In genomic region chr17:31319253-31319661, GRCh38 we compare ENCODE assay signal across 8 cellular contexts. TPM values are rescaled to one million over a fixed set of nuclear protein-coding genes. Genes with fewer than 3 reads are reported as not detected.
DNase-seq lines count a peak whose midpoint lies in the region; ATAC-seq, FAIRE-seq and TF ChIP-seq lines count a peak whose summit lies in the region.

No MANE protein-coding gene starts in this region.

- no peak for TF ChIP-seq POLR2A in upper lobe of left lung (IDR thresholded peaks at IDR 0.05)

- H3K27me3 ChIP-seq in left ventricle myocardium inferior (ENCODE audit: low read depth): no peaks in the 10 kb centered on the region
- no peaks in the 10 kb centered on the region for H3K27me3 ChIP-seq in OCI-LY3 (ENCODE audit: low read depth, low read length)
- no peaks in the 10 kb centered on the region for H3K27me3 ChIP-seq in endocrine pancreas (ENCODE audit: control insufficient read depth, insufficient read depth, low read length)
- no peaks in the 10 kb centered on the region for H3K27me3 ChIP-seq in upper lobe of left lung
- H3K27me3 ChIP-seq in small intestine (ENCODE audit: control insufficient read depth in 2 of 2, insufficient read depth in 2 of 2, low read length in 2 of 2): no peaks in the 10 kb centered on the region

- no peak for FAIRE-seq in small intestine (lab: Jason Lieb, UNC)

- WGBS in upper lobe of left lung, 2 donors: 62 to 69% methylated on average over 2 of the region's 2 CpGs
- WGBS in small intestine, 3 donors: 70 to 84% (median 77%) methylated on average over 2 of the region's 2 CpGs

- peak overlapping the region; percentile 85 for H3K4me2 ChIP-seq in OCI-LY3 (ENCODE audit: low read length)

- DNase-seq in left ventricle myocardium inferior (no peak), Right ventricle myocardium inferior (ENCODE audit: missing footprints) (no peak), upper lobe of left lung (no peak), small intestine (no peak), middle frontal gyrus (ENCODE audit: extremely low spot score, low spot score) (no peak), globus pallidus (ENCODE audit: low spot score) (no peak)

- no peak overlapping the region for H3K4me3 ChIP-seq in left ventricle myocardium inferior
- H3K4me3 ChIP-seq in OCI-LY3 (ENCODE audit: low read length): peak overlapping the region; percentile 78
- H3K4me3 ChIP-seq in endocrine pancreas (ENCODE audit: control insufficient read depth, insufficient read depth, low read length): peak overlapping the region; percentile 3
- peak overlapping the region in 2 of 4 donors; percentile 25 to 38 for H3K4me3 ChIP-seq in upper lobe of left lung
- peak overlapping the region in 1 of 2 donors; percentile 15 for H3K4me3 ChIP-seq in small intestine (ENCODE audit: low read depth in 1 of 2, low read length in 2 of 2)

- no peak overlapping the region for H2AFZ ChIP-seq in OCI-LY3 (ENCODE audit: low read depth, low read length)

- H3K36me3 ChIP-seq in left ventricle myocardium inferior (no peaks in the 10 kb centered on the region), OCI-LY3 (replicated peaks; ENCODE audit: low read depth, low read length) (peaks cover 12% of the 10 kb centered on the region), endocrine pancreas (ENCODE audit: control insufficient read depth, insufficient read depth, low read length) (no peaks in the 10 kb centered on the region), upper lobe of left lung (no peaks in the 10 kb centered on the region), small intestine (ENCODE audit: control insufficient read depth in 2 of 2, insufficient read depth in 2 of 2, low read length in 2 of 2) (peaks cover 0 to 1% of the 10 kb centered on the region in 2 donors)

- no peak for ATAC-seq in Right ventricle myocardium inferior
- ATAC-seq in upper lobe of left lung (ENCODE audit: low FRiP score in 2 of 2): peak in 1 of 2 donors; percentile 53

- H3K9ac ChIP-seq in OCI-LY3 (ENCODE audit: low read length) (peak overlapping the region; percentile 96), endocrine pancreas (ENCODE audit: control insufficient read depth, insufficient read depth, low read length) (no peak overlapping the region)

- TF ChIP-seq CTCF in left ventricle myocardium inferior (IDR thresholded peaks at IDR 0.05; ENCODE audit: borderline replicate concordance): no peak
- TF ChIP-seq CTCF in OCI-LY3 (IDR thresholded peaks at IDR 0.05; ENCODE audit: low read depth, low read length): no peak
- TF ChIP-seq CTCF in upper lobe of left lung (IDR thresholded peaks at IDR 0.05): no peak

- no peaks in the 10 kb centered on the region for H4K20me1 ChIP-seq in OCI-LY3 (ENCODE audit: insufficient read depth, low read length)

- intact Hi-C loops in left ventricle myocardium inferior (cut with micrococcal nuclease): no loop called here
- intact Hi-C loops in Right ventricle myocardium inferior (cut with DNase I): loop anchor here (5.0 kb wide), 1 partner anchor 47 kb away; no protein-coding TSS in a partner anchor

- peak overlapping the region; percentile 67 for H3K27ac ChIP-seq in left ventricle myocardium inferior (replicated peaks)
- H3K27ac ChIP-seq in OCI-LY3 (ENCODE audit: low read length): peak overlapping the region; percentile 98
- H3K27ac ChIP-seq in upper lobe of left lung: peak overlapping the region; percentile 65 to 86 (median 83)
- peak overlapping the region in 1 of 2 donors; percentile 20 for H3K27ac ChIP-seq in small intestine (ENCODE audit: low read depth in 1 of 2, low read length in 1 of 2)

- H3K4me1 ChIP-seq in left ventricle myocardium inferior (peaks cover 8% of the 10 kb centered on the region), OCI-LY3 (ENCODE audit: low read length) (peaks cover 70% of the 10 kb centered on the region), endocrine pancreas (ENCODE audit: control insufficient read depth, insufficient read depth, low read length) (peaks cover 14% of the 10 kb centered on the region), upper lobe of left lung (peaks cover 3 to 7% (median 4%) of the 10 kb centered on the region in 4 donors), small intestine (ENCODE audit: control insufficient read depth in 2 of 2, insufficient read depth in 1 of 2, low read depth in 1 of 2, low read length in 1 of 2) (no peaks in the 10 kb centered on the region)

- no peaks in the 10 kb centered on the region for H3K9me3 ChIP-seq in left ventricle myocardium inferior (replicated peaks)
- H3K9me3 ChIP-seq in OCI-LY3 (ENCODE audit: insufficient read depth, low read length): no peaks in the 10 kb centered on the region
- H3K9me3 ChIP-seq in endocrine pancreas (ENCODE audit: control insufficient read depth, low read length): no peaks in the 10 kb centered on the region
- H3K9me3 ChIP-seq in upper lobe of left lung: no peaks in the 10 kb centered on the region
- H3K9me3 ChIP-seq in small intestine (ENCODE audit: control insufficient read depth, low read depth): no peaks in the 10 kb centered on the region

- peaks cover 75% of the 10 kb centered on the region for H3K79me2 ChIP-seq in OCI-LY3 (ENCODE audit: low read length)

- TF ChIP-seq EP300 in upper lobe of left lung (IDR thresholded peaks at IDR 0.05): no peak

RNA-seq across cellular contexts. Expression of gene EVI2A, which starts 2.2 kb away (rescaled TPM):
- total RNA-seq in left ventricle myocardium inferior (2.9 TPM), Right ventricle myocardium inferior (3.0 TPM), upper lobe of left lung (10 to 100 TPM in 5 of 6 donors, 1 to 10 TPM in 1; 6.1 to 31.3 (median 23.8) TPM)
- polyA plus RNA-seq in small intestine: 1 to 10 TPM; 1.3 to 9.5 (median 8.1) TPM

RNA-seq across cellular contexts. Expression of gene EVI2B, which starts 5.4 kb away (rescaled TPM):
- total RNA-seq in left ventricle myocardium inferior (2.7 TPM), Right ventricle myocardium inferior (2.9 TPM), upper lobe of left lung (10 to 100 TPM; 23.1 to 90.0 (median 50.6) TPM)
- 10 to 100 TPM in 1 of 3 donors, 1 to 10 TPM in 2; 1.1 to 20.5 (median 6.7) TPM for polyA plus RNA-seq in small intestine

RNA-seq across cellular contexts. Expression of gene OMG, which starts 22.2 kb away (rescaled TPM):
- total RNA-seq in left ventricle myocardium inferior: 0.25 TPM
- total RNA-seq in Right ventricle myocardium inferior: not detected
- 10 to 100 TPM in 1 of 6 donors, 1 to 10 TPM in 4, not detected in 1; 2.1 to 25.7 (median 7.3) TPM for total RNA-seq in upper lobe of left lung
- polyA plus RNA-seq in small intestine: 1 to 10 TPM in 2 of 3 donors, not detected in 1; 1.3 to 5.9 TPM
